ENCODE assay signal across 11 cellular contexts in the genomic region with DNA sequence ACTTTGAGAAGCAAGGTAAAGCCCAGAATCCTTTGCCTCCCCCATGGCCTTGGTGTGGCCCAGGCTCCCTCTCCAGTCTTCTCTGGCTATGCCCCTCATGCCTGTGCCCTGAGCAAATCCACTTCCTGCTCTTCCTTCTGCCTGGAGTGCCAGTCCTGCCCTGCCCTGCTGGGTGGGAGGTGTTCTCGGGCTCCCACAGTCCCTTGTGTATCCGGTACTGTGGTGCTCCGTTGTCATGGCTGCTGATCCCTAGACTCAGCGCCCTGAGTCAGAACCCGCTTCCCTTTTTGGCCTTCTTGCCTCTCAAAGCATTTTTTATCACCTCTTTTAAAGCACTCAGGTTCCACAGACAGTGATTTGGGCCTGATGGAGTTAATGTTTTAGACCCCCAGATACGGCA. TPM values are rescaled to one million over a fixed set of nuclear protein-coding genes. Genes with fewer than 3 reads are reported as not detected.
DNase-seq lines count a peak whose midpoint lies in the region; TF ChIP-seq lines count a peak whose summit lies in the region.
"Had no signal": no experiment of that assay in that cellular context is flagged by ENCODE, and none has a peak within 500 bp of the region (broad histone marks: within the 10 kb centered on the region; RNA-seq: fewer than 3 reads in every experiment).

No MANE protein-coding gene starts in this region.

- H3K36me3 Mint-ChIP-seq in endodermal cell (ENCODE audit: low read depth) = no peaks in the 10 kb centered on the region
- H3K36me3 Mint-ChIP-seq: T-cell had no signal

- 78 to 92% methylated on average over 5 to 6 of the region's 6 CpGs for WGBS in endodermal cell (ENCODE audit: insufficient coverage in 1 of 2, insufficient read length in 1 of 2), 2 experiments

- H3K36me3 ChIP-seq in endodermal cell (ENCODE audit: control insufficient read depth, insufficient read depth, low read length) (no peaks in the 10 kb centered on the region), colonic mucosa (no peaks in the 10 kb centered on the region)
- H3K36me3 ChIP-seq: ovary had no signal

- H3K4me3 ChIP-seq in endodermal cell (ENCODE audit: low read length) (no peak overlapping the region), retinal pigment epithelial cell (ENCODE audit: low read length) (no peak overlapping the region), colonic mucosa (no peak overlapping the region)
- H3K4me3 ChIP-seq: ovary had no signal

- H3K4me1 Mint-ChIP-seq in endodermal cell = no peaks in the 10 kb centered on the region
- H3K4me1 Mint-ChIP-seq: T-cell had no signal

- no peaks in the 10 kb centered on the region for H3K27me3 ChIP-seq in endodermal cell (ENCODE audit: control insufficient read depth, insufficient read depth, low read length, poor library complexity, severe bottlenecking)
- H3K27me3 ChIP-seq in colonic mucosa = no peaks in the 10 kb centered on the region
- H3K27me3 ChIP-seq: ovary had no signal

- no peak overlapping the region for H3K9ac ChIP-seq in endodermal cell (ENCODE audit: extremely low read depth, low read length, poor library complexity, severe bottlenecking)
- H3K9ac ChIP-seq in colonic mucosa (ENCODE audit: low read depth in 2 of 2, low read length in 2 of 2) = no peak overlapping the region

- no peak overlapping the region for H3K4me3 Mint-ChIP-seq in endodermal cell
- H3K4me3 Mint-ChIP-seq: T-cell had no signal

- no peaks in the 10 kb centered on the region for H3K4me1 ChIP-seq in endodermal cell (ENCODE audit: control insufficient read depth, insufficient read depth, low read length)
- no peaks in the 10 kb centered on the region for H3K4me1 ChIP-seq in colonic mucosa

- H3K27ac ChIP-seq in endodermal cell (ENCODE audit: low read depth, low read length) = peak overlapping the region; percentile 24
- no peak overlapping the region for H3K27ac ChIP-seq in colonic mucosa
- H3K27ac ChIP-seq: ovary had no signal

- TF ChIP-seq CTCF in GM20000 (IDR thresholded peaks at IDR 0.05; ENCODE audit: extremely low read depth, missing control alignments) = no peak
- no peak for TF ChIP-seq CTCF in endodermal cell (conservative IDR thresholded peaks at IDR 0.05)
- no peak for TF ChIP-seq CTCF in retinal pigment epithelial cell (conservative IDR thresholded peaks at IDR 0.05; ENCODE audit: low read depth, low read length)
- TF ChIP-seq CTCF in colonic mucosa (IDR thresholded peaks at IDR 0.05) = no peak

- intact Hi-C loops in colonic mucosa (cut with DNase I) = no loop called here

- DNase-seq in GM20000 (ENCODE audit: low spot score) (peak; percentile 59), NOMO-1 (lab: John Stamatoyannopoulos, UW; ENCODE audit: unreplicated experiment in 2 of 2) (peak; percentile 38 to 57), endodermal cell (no peak), retinal pigment epithelial cell (ENCODE audit: low read depth) (peak; percentile 64), colonic mucosa (no peak), NCI-H146 (lab: John Stamatoyannopoulos, UW) (no peak), cortex of kidney (lab: John Stamatoyannopoulos, UW) (no peak)
- DNase-seq in stimulated activated CD4-positive, alpha-beta T cell treated with anti-CD3 and anti-CD28 coated beads, Interleukin-1b, Interleukin-23, amount 100 ng/mL, for 48 hours = no peak
- DNase-seq: NCI-H2081, ovary, T-cell had no signal

- H3K27me3 Mint-ChIP-seq in endodermal cell (ENCODE audit: insufficient read depth) = no peaks in the 10 kb centered on the region

- H3K9me3 ChIP-seq in endodermal cell (ENCODE audit: control insufficient read depth, low read length) (no peaks in the 10 kb centered on the region), colonic mucosa (no peaks in the 10 kb centered on the region)
- H3K9me3 ChIP-seq: ovary had no signal

- H3K27ac Mint-ChIP-seq in endodermal cell = no peak overlapping the region
- H3K27ac Mint-ChIP-seq: T-cell had no signal

- no peaks in the 10 kb centered on the region for H3K9me3 Mint-ChIP-seq in endodermal cell
- H3K9me3 Mint-ChIP-seq: T-cell had no signal

RNA-seq across cellular contexts. Expression of a gene that starts 29.4 kb away (rescaled TPM):
- 10 to 100 TPM; 55.8 to 67.1 TPM for total RNA-seq in endodermal cell
- 58.8 TPM for polyA plus RNA-seq in endodermal cell (2013, experiment 1 of 2)
- 53.4 TPM for polyA plus RNA-seq in endodermal cell (2013, experiment 2 of 2)
- 1 to 10 TPM; 1.6 to 1.8 TPM for total RNA-seq in colonic mucosa

RNA-seq across cellular contexts. Expression of a gene that starts 32.0 kb away (rescaled TPM):
- total RNA-seq in endodermal cell (100 to 1,000 TPM; 457 to 505 TPM), colonic mucosa (100 to 1,000 TPM; 221 to 237 TPM)
- polyA plus RNA-seq in endodermal cell (2013, experiment 1 of 2) = 438 TPM
- polyA plus RNA-seq in endodermal cell (2013, experiment 2 of 2) = 420 TPM

Comparison
In these comparisons a context has a peak if more than half of its experiments do, and no peak if none do; other contexts are left out.
1. DNase-seq: peak in GM20000 (single experiment), NOMO-1 (2 of 2) and retinal pigment epithelial cell (single experiment); none in endodermal cell (single experiment), colonic mucosa (single experiment), NCI-H146 (single experiment), cortex of kidney (single experiment) and stimulated activated CD4-positive, alpha-beta T cell treated with anti-CD3 and anti-CD28 coated beads, Interleukin-1b, Interleukin-23, amount 100 ng/mL, for 48 hours (single experiment).
2. RNA of a gene that starts 29.4 kb away (total RNA-seq): 55.8 to 67.1 TPM in endodermal cell; 1.6 to 1.8 TPM in colonic mucosa; every median in the first group is over 10 times any median in the second.